In genomic region chr4:39365931-39366771, GRCh38 we compare ENCODE assay signal across 8 cellular contexts. TPM values are rescaled to one million over a fixed set of nuclear protein-coding genes. Genes with fewer than 3 reads are reported as not detected.
A peak's percentile ranks its signal among the peaks of the same experiment; 100 is the strongest.
DNase-seq lines count a peak whose midpoint lies in the region; ATAC-seq, FAIRE-seq and TF ChIP-seq lines count a peak whose summit lies in the region.

RFC1 (minus strand) TSS chr4:39366362; CDS start chr4:39366241, 121 bp downstream.

- ATAC-seq in DND-41 (ENCODE audit: insufficient read depth, low read depth) = peak; percentile 94

- no peak for TF ChIP-seq CTCF in DND-41 (IDR thresholded peaks at IDR 0.05; ENCODE audit: borderline replicate concordance, extremely low read depth, low read length, poor library complexity, severe bottlenecking)
- TF ChIP-seq CTCF in MM.1S (IDR thresholded peaks at IDR 0.05; ENCODE audit: low read length) = no peak

- no peak within 1 kb of the TSS for H2AK5ac ChIP-seq in neuronal stem cell (ENCODE audit: low read depth, low read length)

- H3K4me3 ChIP-seq in DND-41 (ENCODE audit: low read depth in 1 of 2, low read length in 2 of 2) (peak within 1 kb of the TSS; percentile 77 to 78), MM.1S (ENCODE audit: low read length) (peak within 1 kb of the TSS; percentile 92), SJSA1 (peak within 1 kb of the TSS; percentile 75), neuronal stem cell (ENCODE audit: low read length in 2 of 2) (peak within 1 kb of the TSS; percentile 93 to 95), subcutaneous abdominal adipose tissue (ENCODE audit: low read depth in 1 of 5, low read length in 5 of 5) (peak within 1 kb of the TSS; percentile 91 to 97 (median 94))

- H2BK5ac ChIP-seq in neuronal stem cell (ENCODE audit: low read length) = peak within 1 kb of the TSS; percentile 46

- peak within 1 kb of the TSS; percentile 8 for H3K23ac ChIP-seq in neuronal stem cell (ENCODE audit: low read depth, low read length, poor library complexity)

- peak within 1 kb of the TSS; percentile 96 for H3K18ac ChIP-seq in neuronal stem cell (ENCODE audit: low read length)

- H2BK12ac ChIP-seq in neuronal stem cell (ENCODE audit: low read length) = no peak within 1 kb of the TSS

- peak within 1 kb of the TSS; percentile 97 for H2BK15ac ChIP-seq in neuronal stem cell (ENCODE audit: low read length)

- H3K27me3 ChIP-seq in DND-41 (ENCODE audit: insufficient read depth, low read length, poor library complexity) = no peaks in the 10 kb centered on the region
- H3K27me3 ChIP-seq in MM.1S (replicated peaks; ENCODE audit: insufficient read depth, low read length) = no peaks in the 10 kb centered on the region
- no peaks in the 10 kb centered on the region for H3K27me3 ChIP-seq in SJSA1 (replicated peaks)
- no peaks in the 10 kb centered on the region for H3K27me3 ChIP-seq in neuronal stem cell (ENCODE audit: control insufficient read depth in 3 of 3, insufficient read depth in 3 of 3, low read depth in 1 of 3, low read length in 3 of 3)
- no peaks in the 10 kb centered on the region for H3K27me3 ChIP-seq in subcutaneous abdominal adipose tissue (ENCODE audit: control insufficient read depth in 5 of 5, insufficient read depth in 4 of 5, low read length in 5 of 5)

- no peak for FAIRE-seq in frontal cortex (lab: Jason Lieb, UNC)

- H3K79me2 ChIP-seq in DND-41 (ENCODE audit: insufficient read depth, low read length) = peaks cover 55% of the 10 kb centered on the region
- H3K79me2 ChIP-seq in MM.1S (ENCODE audit: low read length) = peaks cover 50% of the 10 kb centered on the region

- H3K79me1 ChIP-seq in neuronal stem cell (ENCODE audit: low read depth, low read length) = peaks cover 4% of the 10 kb centered on the region

- H3K27ac ChIP-seq in DND-41 (ENCODE audit: low read length) (peak within 1 kb of the TSS; percentile 90), MM.1S (ENCODE audit: low read length) (peak within 1 kb of the TSS; percentile 87), SJSA1 (peak within 1 kb of the TSS; percentile 81), neuronal stem cell (replicated peaks; ENCODE audit: low read length) (peak within 1 kb of the TSS; percentile 70), subcutaneous abdominal adipose tissue (ENCODE audit: low read depth, low read length) (peak within 1 kb of the TSS; percentile 69)

- H2AFZ ChIP-seq in DND-41 (ENCODE audit: low read depth, low read length) (peak within 1 kb of the TSS; percentile 93), MM.1S (ENCODE audit: low read length) (peak within 1 kb of the TSS; percentile 46), neuronal stem cell (ENCODE audit: low read length) (peak within 1 kb of the TSS; percentile 99)

- peak; percentile 92 for DNase-seq in DND-41
- DNase-seq in H4 (ENCODE audit: low spot score) = peak; percentile 92
- peak; percentile 97 for DNase-seq in MM.1S
- peak; percentile 73 to 81 for DNase-seq in SJSA1 (ENCODE audit: low read depth in 1 of 2, low spot score in 2 of 2)
- peak; percentile 73 to 89 (median 85) for DNase-seq in activated naive CD4-positive, alpha-beta T cell (lab: John Stamatoyannopoulos, UW)
- DNase-seq in frontal cortex (ENCODE audit: low spot score in 2 of 2) = peak; percentile 69 to 80
- peak; percentile 89 for DNase-seq in neuronal stem cell (ENCODE audit: low spot score)

- no peak within 1 kb of the TSS for H4K8ac ChIP-seq in neuronal stem cell (ENCODE audit: low read depth, low read length)

- H3K9ac ChIP-seq in DND-41 (ENCODE audit: low read depth, low read length) = peak within 1 kb of the TSS; percentile 92
- H3K9ac ChIP-seq in MM.1S (ENCODE audit: low read length) = peak within 1 kb of the TSS; percentile 97
- H3K9ac ChIP-seq in neuronal stem cell (ENCODE audit: low read depth, low read length, poor library complexity) = peak within 1 kb of the TSS; percentile 93
- H3K9ac ChIP-seq in subcutaneous abdominal adipose tissue (ENCODE audit: low read length in 5 of 5) = peak within 1 kb of the TSS; percentile 85 to 95 (median 89)

- peak within 1 kb of the TSS; percentile 91 for H3K14ac ChIP-seq in neuronal stem cell (ENCODE audit: low read length)

- no peak within 1 kb of the TSS for H4K91ac ChIP-seq in neuronal stem cell (ENCODE audit: low read depth, low read length, poor library complexity)

- H2BK120ac ChIP-seq in neuronal stem cell (ENCODE audit: low read depth, low read length) = peak within 1 kb of the TSS; percentile 81

- peak within 1 kb of the TSS; percentile 84 for H3K4me2 ChIP-seq in DND-41 (ENCODE audit: insufficient read depth, low read length)
- peak within 1 kb of the TSS; percentile 64 for H3K4me2 ChIP-seq in MM.1S (ENCODE audit: low read depth, low read length)
- H3K4me2 ChIP-seq in neuronal stem cell (ENCODE audit: insufficient read depth, low read length, poor library complexity, severe bottlenecking) = peak within 1 kb of the TSS; percentile 75

- H4K20me1 ChIP-seq in DND-41 (ENCODE audit: insufficient read depth, low read length) (peaks cover 38% of the 10 kb centered on the region; the same call in 1 of the 2 replicates), MM.1S (ENCODE audit: insufficient read depth, low read length) (peaks cover 10% of the 10 kb centered on the region)

- H3K9me2 ChIP-seq in MM.1S (replicated peaks; ENCODE audit: insufficient read depth, low read length) = no peaks in the 10 kb centered on the region

- peaks cover 36% of the 10 kb centered on the region for H3F3A ChIP-seq in MM.1S (ENCODE audit: insufficient read depth, low read length)

- H3K4ac ChIP-seq in neuronal stem cell (ENCODE audit: low read length) = no peak within 1 kb of the TSS

- no CpG with 5 or more reads among the region's 55 CpGs for WGBS in neuronal stem cell (ENCODE audit: extremely low coverage in 2 of 2, insufficient read length in 2 of 2, insufficient replicate concordance in 1 of 2), 2 donors

- H3K36me3 ChIP-seq in DND-41 (ENCODE audit: insufficient read depth, low read length) = peaks cover 7% of the 10 kb centered on the region; the same call in 1 of the 2 replicates
- no peaks in the 10 kb centered on the region; the same call in 1 of the 2 replicates for H3K36me3 ChIP-seq in MM.1S (replicated peaks; ENCODE audit: insufficient read depth, low read length)
- peaks cover 4% of the 10 kb centered on the region; the same call in 1 of the 2 replicates for H3K36me3 ChIP-seq in SJSA1
- peaks cover 0 to 5% of the 10 kb centered on the region in 2 donors for H3K36me3 ChIP-seq in neuronal stem cell (replicated peaks in 1 of 2; ENCODE audit: control insufficient read depth in 2 of 2, insufficient read depth in 2 of 2, low read length in 2 of 2)
- H3K36me3 ChIP-seq in subcutaneous abdominal adipose tissue (ENCODE audit: control insufficient read depth in 5 of 5, insufficient read depth in 5 of 5, low read length in 5 of 5) = no peaks in the 10 kb centered on the region

- H3K4me1 ChIP-seq in DND-41 (ENCODE audit: insufficient read depth, low read length) (peaks cover 40% of the 10 kb centered on the region), MM.1S (ENCODE audit: low read length) (peaks cover 10% of the 10 kb centered on the region; the same call in 1 of the 2 replicates), SJSA1 (replicated peaks) (0 out of 2 replicates have a peak, but pooled peaks cover 4% of the 10 kb centered on the region), neuronal stem cell (ENCODE audit: control insufficient read depth in 2 of 2, insufficient read depth in 1 of 2, low read depth in 1 of 2, low read length in 2 of 2) (no peaks in the 10 kb centered on the region), subcutaneous abdominal adipose tissue (ENCODE audit: control insufficient read depth in 5 of 5, insufficient read depth in 5 of 5, low read length in 5 of 5) (peaks cover 2 to 27% (median 23%) of the 10 kb centered on the region in 5 donors)

- peaks cover 5% of the 10 kb centered on the region for H3K9me3 ChIP-seq in DND-41 (ENCODE audit: insufficient read depth, low read length, severe bottlenecking)
- H3K9me3 ChIP-seq in MM.1S (replicated peaks; ENCODE audit: insufficient read depth, low read length) = no peaks in the 10 kb centered on the region
- no peaks in the 10 kb centered on the region for H3K9me3 ChIP-seq in SJSA1 (replicated peaks)
- H3K9me3 ChIP-seq in neuronal stem cell (replicated peaks in 1 of 2; ENCODE audit: control insufficient read depth in 2 of 2, insufficient read depth in 1 of 2, low read depth in 1 of 2, low read length in 2 of 2) = no peaks in the 10 kb centered on the region
- H3K9me3 ChIP-seq in subcutaneous abdominal adipose tissue (ENCODE audit: control insufficient read depth in 5 of 5, low read length in 5 of 5) = no peaks in the 10 kb centered on the region

RNA-seq across cellular contexts. Expression of gene RFC1, which starts in this region (rescaled TPM):
- 37.7 and 54.4 TPM in 2 replicates for total RNA-seq in H4 (2014; rRNA removed; shearing (Covaris generic))
- total RNA-seq in SJSA1 (2014; rRNA removed; shearing (Covaris generic)) = 51.5 and 57.9 TPM in 2 replicates
- 55.0 TPM for total RNA-seq in frontal cortex
- 125 TPM for polyA plus RNA-seq in neuronal stem cell (2013, experiment 1 of 2)
- polyA plus RNA-seq in neuronal stem cell (2013, experiment 2 of 2) = 132 TPM

Comparison
In these comparisons a context has a peak if more than half of its experiments do, and no peak if none do; other contexts are left out.
1. Peak in every context shown above with its lines: DNase-seq, ATAC-seq, H3K4me3 ChIP-seq and H3K27ac ChIP-seq.
2. H2AFZ ChIP-seq: peak in every context shown above with its lines; median percentile 99 in neuronal stem cell; 93 in DND-41; 46 in MM.1S.